31 cellular contexts compared by ENCODE assay signal in the genomic region with DNA sequence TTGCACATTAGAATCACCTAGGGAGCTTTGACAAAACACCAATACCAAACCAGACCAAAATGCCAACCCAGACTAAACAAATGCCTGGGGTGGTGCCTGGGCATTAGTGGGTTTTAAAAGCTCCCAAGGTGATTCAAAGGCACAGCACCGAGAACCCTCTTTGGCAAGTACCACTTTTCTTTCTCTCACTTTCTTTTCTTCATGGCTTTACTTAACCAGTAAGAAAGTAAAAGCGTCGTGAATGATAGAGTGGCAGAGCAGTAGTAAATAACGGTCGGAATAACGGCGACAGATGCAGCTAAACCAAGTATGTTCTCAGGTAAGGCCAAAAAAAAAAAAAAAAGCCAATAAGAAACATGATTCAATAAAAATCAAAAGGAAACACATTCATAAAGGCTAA. TPM values are rescaled to one million over a fixed set of nuclear protein-coding genes. Genes with fewer than 3 reads are reported as not detected.
DNase-seq lines count a peak whose midpoint lies in the region; ATAC-seq, FAIRE-seq and TF ChIP-seq lines count a peak whose summit lies in the region.
"Had no signal": no experiment of that assay in that cellular context is flagged by ENCODE, and none has a peak within 500 bp of the region (broad histone marks: within the 10 kb centered on the region; RNA-seq: fewer than 3 reads in every experiment).

No MANE protein-coding gene starts in this region.

- peaks cover 66% of the 10 kb centered on the region for H3K4me1 Mint-ChIP-seq in progenitor cell of endocrine pancreas (ENCODE audit: low read depth)
- no peaks in the 10 kb centered on the region for H3K4me1 Mint-ChIP-seq in CD8-positive, alpha-beta memory T cell

- H3K27me3 ChIP-seq in right cardiac atrium (ENCODE audit: control insufficient read depth, insufficient read depth) (no peaks in the 10 kb centered on the region), esophagus muscularis mucosa (no peaks in the 10 kb centered on the region), gastrocnemius medialis (no peaks in the 10 kb centered on the region)
- H3K27me3 ChIP-seq in CD8-positive, alpha-beta memory T cell (ENCODE audit: insufficient read depth, low read length, poor library complexity, severe bottlenecking) = no peaks in the 10 kb centered on the region
- H3K27me3 ChIP-seq: brain microvascular endothelial cell, spleen, tibial nerve had no signal

- H3K4me1 ChIP-seq in right cardiac atrium (ENCODE audit: control insufficient read depth, insufficient read depth, low read length) = peaks cover 3% of the 10 kb centered on the region
- peaks cover 36 to 91% (median 67%) of the 10 kb centered on the region in 4 donors for H3K4me1 ChIP-seq in esophagus muscularis mucosa
- H3K4me1 ChIP-seq in CD8-positive, alpha-beta memory T cell (ENCODE audit: insufficient read depth, low read length) = no peaks in the 10 kb centered on the region
- H3K4me1 ChIP-seq in gastrocnemius medialis = peaks cover 38 to 55% of the 10 kb centered on the region in 2 donors

- TF ChIP-seq POLR2A in esophagus muscularis mucosa (IDR thresholded peaks at IDR 0.05; ENCODE audit: low read depth) (no peak), gastrocnemius medialis (IDR thresholded peaks at IDR 0.05) (no peak)

- CTCF ChIA-PET in CD8-positive, alpha-beta memory T cell (lab: Charles Lee) = no interaction called here

- H3K27ac ChIP-seq in right cardiac atrium (ENCODE audit: low read length) (peak overlapping the region; percentile 85), esophagus muscularis mucosa (replicated peaks in 1 of 4) (peak overlapping the region; percentile 76 to 82 (median 80)), gastrocnemius medialis (peak overlapping the region in 1 of 4 donors; percentile 63)
- no peak overlapping the region for H3K27ac ChIP-seq in CD8-positive, alpha-beta memory T cell (ENCODE audit: low read depth, low read length)
- H3K27ac ChIP-seq: A549, brain microvascular endothelial cell had no signal

- POLR2A ChIA-PET in CD8-positive, alpha-beta memory T cell (lab: Charles Lee) = no interaction called here

- in situ Hi-C loops in gastrocnemius medialis (cut with MboI; ENCODE audit: low sequenced_read_pairs in 4 of 4) = no loop called here

- H3K4me3 ChIP-seq in right cardiac atrium (ENCODE audit: low read length) = no peak overlapping the region
- no peak overlapping the region for H3K4me3 ChIP-seq in esophagus muscularis mucosa
- no peak overlapping the region for H3K4me3 ChIP-seq in CD8-positive, alpha-beta memory T cell (ENCODE audit: low read length)
- peak overlapping the region in 1 of 4 donors; percentile 10 for H3K4me3 ChIP-seq in gastrocnemius medialis
- H3K4me3 ChIP-seq: A549, spleen, tibial nerve had no signal

- H3K9me3 ChIP-seq in right cardiac atrium (ENCODE audit: control insufficient read depth, low read length) = no peaks in the 10 kb centered on the region
- no peaks in the 10 kb centered on the region for H3K9me3 ChIP-seq in esophagus muscularis mucosa
- H3K9me3 ChIP-seq in CD8-positive, alpha-beta memory T cell (ENCODE audit: low read length) = no peaks in the 10 kb centered on the region
- no peaks in the 10 kb centered on the region for H3K9me3 ChIP-seq in gastrocnemius medialis
- H3K9me3 ChIP-seq: A549, SK-N-SH, spleen, tibial nerve had no signal

- WGBS in right cardiac atrium = 82% methylated on average over 7 of the region's 7 CpGs
- WGBS in esophagus muscularis mucosa = 89% methylated on average over 7 of the region's 7 CpGs

- no peak for TF ChIP-seq EP300 in esophagus muscularis mucosa (IDR thresholded peaks at IDR 0.05)

- peak overlapping the region; percentile 90 for H3K27ac Mint-ChIP-seq in progenitor cell of endocrine pancreas
- H3K27ac Mint-ChIP-seq in CD8-positive, alpha-beta memory T cell = no peak overlapping the region
- H3K27ac Mint-ChIP-seq: B cell; IgD-negative memory B cell; stimulated activated naive B cell treated with anti-CD40 and anti-IgM and Interleukin-4, amounts not matched to agents 10 μg/mL and 1 μg/mL and 100 μg/mL, for 72 hours had no signal

- H3K9me3 Mint-ChIP-seq in progenitor cell of endocrine pancreas (ENCODE audit: low read depth) = peaks cover 8% of the 10 kb centered on the region
- peaks cover 2 to 29% (median 5%) of the 10 kb centered on the region in 5 donors for H3K9me3 Mint-ChIP-seq in CD8-positive, alpha-beta memory T cell
- H3K9me3 Mint-ChIP-seq: stimulated activated naive B cell treated with anti-CD40 and anti-IgM and Interleukin-4, amounts not matched to agents 10 μg/mL and 1 μg/mL and 100 μg/mL, for 72 hours had no signal

- FAIRE-seq in D721Med (lab: Jason Lieb, UNC) = no peak
- FAIRE-seq: A549, endometrium, G401.6 had no signal

- no peak for DNase-seq in right cardiac atrium
- DNase-seq in cardiac septum (ENCODE audit: low spot score) = no peak
- no peak for DNase-seq in esophagus muscularis mucosa (ENCODE audit: extremely low spot score)
- DNase-seq in progenitor cell of endocrine pancreas (ENCODE audit: low spot score, unreplicated experiment) = no peak
- DNase-seq in CD8-positive, alpha-beta memory T cell = no peak
- DNase-seq in AG20443 (ENCODE audit: low spot score) = no peak
- DNase-seq in gastrocnemius medialis = no peak
- no peak for DNase-seq in D721Med (ENCODE audit: insufficient read length, low spot score)
- DNase-seq: activated CD4-positive, alpha-beta T cell treated with anti-CD3 and anti-CD28 coated beads for 4 hours; activated CD8-positive, alpha-beta memory T cell treated with anti-CD3 and anti-CD28 coated beads for 24 hours; activated gamma-delta T cell treated with Interleukin-2 at 50 U/mL for 16 hours; activated T-cell treated with anti-CD3 and anti-CD28 coated beads, Interleukin-2, amount 50 U/mL, for 1 hour; brain microvascular endothelial cell; glutamatergic neuron; kidney glomerular epithelial cell; NCI-H1092 treated with DMSO at 0.1 percent for 48 hours; NCI-H2029; NCI-H2227 treated with DMSO at 0.1 percent for 48 hours; retina; RPMI8226; SK-N-SH; spleen; stimulated activated CD4-positive, alpha-beta T cell treated with anti-CD3 and anti-CD28 coated beads, Interleukin-2, amount 100 ng/mL, for 48 hours; stimulated activated naive B cell treated with anti-CD40 and anti-IgM and Interleukin-4, amounts not matched to agents 10 μg/mL and 1 μg/mL and 100 μg/mL, for 72 hours; T-helper 2 cell had no signal

- H3K27me3 Mint-ChIP-seq in progenitor cell of endocrine pancreas = no peaks in the 10 kb centered on the region
- no peaks in the 10 kb centered on the region for H3K27me3 Mint-ChIP-seq in CD8-positive, alpha-beta memory T cell
- H3K27me3 Mint-ChIP-seq: B cell; stimulated activated naive B cell treated with anti-CD40 and anti-IgM and Interleukin-4, amounts not matched to agents 10 μg/mL and 1 μg/mL and 100 μg/mL, for 72 hours had no signal

- peaks cover 37% of the 10 kb centered on the region for H3K36me3 Mint-ChIP-seq in progenitor cell of endocrine pancreas (ENCODE audit: insufficient read depth)
- H3K36me3 Mint-ChIP-seq in CD8-positive, alpha-beta memory T cell = no peaks in the 10 kb centered on the region

- intact Hi-C loops in right cardiac atrium (cut with DNase I) = no loop called here
- intact Hi-C loops in cardiac septum (cut with DNase I) = loop anchor here (5.0 kb wide), 1 partner anchor 35 kb away; no protein-coding TSS in a partner anchor
- intact Hi-C loops in esophagus muscularis mucosa (cut with DNase I) = no loop called here
- intact Hi-C loops in gastrocnemius medialis (cut with DNase I; ENCODE audit: low total_unique reads) = no loop called here

- ATAC-seq in right cardiac atrium (no peak), gastrocnemius medialis (no peak)
- ATAC-seq: A549; stimulated activated naive B cell treated with anti-CD40 and anti-IgM and Interleukin-4, amounts not matched to agents 10 μg/mL and 1 μg/mL and 100 μg/mL, for 72 hours had no signal

- H3K4me3 Mint-ChIP-seq in progenitor cell of endocrine pancreas (ENCODE audit: low read depth) = no peak overlapping the region
- H3K4me3 Mint-ChIP-seq in CD8-positive, alpha-beta memory T cell = no peak overlapping the region
- H3K4me3 Mint-ChIP-seq: B cell; stimulated activated naive B cell treated with anti-CD40 and anti-IgM and Interleukin-4, amounts not matched to agents 10 μg/mL and 1 μg/mL and 100 μg/mL, for 72 hours had no signal

- H3K36me3 ChIP-seq in esophagus muscularis mucosa (no peaks in the 10 kb centered on the region), gastrocnemius medialis (no peaks in the 10 kb centered on the region)
- H3K36me3 ChIP-seq in CD8-positive, alpha-beta memory T cell (ENCODE audit: insufficient read depth, low read length) = no peaks in the 10 kb centered on the region
- H3K36me3 ChIP-seq: brain microvascular endothelial cell, spleen, tibial nerve had no signal

- no peak for TF ChIP-seq CTCF in esophagus muscularis mucosa (IDR thresholded peaks at IDR 0.05)
- TF ChIP-seq CTCF in progenitor cell of endocrine pancreas (IDR thresholded peaks at IDR 0.05; ENCODE audit: unreplicated experiment) = no peak
- no peak for TF ChIP-seq CTCF in gastrocnemius medialis (IDR thresholded peaks at IDR 0.05 in 4 of 5, conservative IDR thresholded peaks at IDR 0.05 in 1 of 5)
- no peak for TF ChIP-seq CTCF in D721Med (IDR thresholded peaks at IDR 0.05; ENCODE audit: insufficient read depth, missing control alignments)

RNA-seq across cellular contexts. Expression of gene ZNF608, which starts 49.5 kb away (rescaled TPM):
- total RNA-seq in right cardiac atrium = 10 to 100 TPM; 31.1 to 43.7 (median 41.2) TPM
- polyA plus RNA-seq in right cardiac atrium = 16.4 TPM
- total RNA-seq in cardiac septum = 18.8 TPM
- 10 to 100 TPM; 26.6 to 33.4 (median 29.5) TPM for total RNA-seq in esophagus muscularis mucosa
- total RNA-seq in progenitor cell of endocrine pancreas = 134 and 148 TPM in 2 replicates
- not detected for total RNA-seq in CD8-positive, alpha-beta memory T cell
- not detected for polyA plus RNA-seq in CD8-positive, alpha-beta memory T cell
- total RNA-seq in gastrocnemius medialis = 10 to 100 TPM in 3 of 4 donors, 1 to 10 TPM in 1; 7.3 to 27.4 (median 17.5) TPM

Comparison
In these comparisons a context has a peak if more than half of its experiments do, and no peak if none do; other contexts are left out.
1. RNA of gene ZNF608, which starts 49.5 kb away (total RNA-seq): 134 to 148 TPM in progenitor cell of endocrine pancreas, 31.1 to 43.7 TPM in right cardiac atrium, 26.6 to 33.4 TPM in esophagus muscularis mucosa, 7.3 to 27.4 TPM in gastrocnemius medialis and 18.8 TPM in cardiac septum (single experiment); not detected in CD8-positive, alpha-beta memory T cell; every median in the first group is over 4 times any median in the second.